Comparison of ENCODE assay signal across 23 cellular contexts in genomic region chr15:25183581-25184330, GRCh38.
DNase-seq lines count a peak whose midpoint lies in the region; ATAC-seq, FAIRE-seq and TF ChIP-seq lines count a peak whose summit lies in the region.
"Had no signal": no experiment of that assay in that cellular context is flagged by ENCODE, and none has a peak within 500 bp of the region (broad histone marks: within the 10 kb centered on the region; RNA-seq: fewer than 3 reads in every experiment).

No MANE protein-coding gene starts in this region.

- H3K27me3 ChIP-seq in right lobe of liver (no peaks in the 10 kb centered on the region), HepG2 (ENCODE audit: control insufficient read depth in 1 of 2, insufficient read depth in 2 of 2, low read length in 2 of 2) (no peaks in the 10 kb centered on the region), right cardiac atrium (ENCODE audit: control insufficient read depth, insufficient read depth) (no peaks in the 10 kb centered on the region), pancreas (no peaks in the 10 kb centered on the region), esophagus muscularis mucosa (no peaks in the 10 kb centered on the region)
- H3K27me3 ChIP-seq: uterus had no signal

- TF ChIP-seq POLR2A in right lobe of liver (IDR thresholded peaks at IDR 0.05), result no peak
- no peak for TF ChIP-seq POLR2A in HepG2 (IDR thresholded peaks at IDR 0.05; ENCODE audit: insufficient read depth in 1 of 2, low read depth in 2 of 2, low read length in 2 of 2)
- no peak for TF ChIP-seq POLR2A in esophagus muscularis mucosa (IDR thresholded peaks at IDR 0.05; ENCODE audit: low read depth)

- H3K79me2 ChIP-seq in HepG2 (ENCODE audit: insufficient read depth, low read length), result no peaks in the 10 kb centered on the region

- POLR2A ChIA-PET in HepG2 (lab: Yijun Ruan, JAX), result no interaction called here

- BruUV-seq in HepG2 (replicated peaks; lab: Mats Ljungman, UMichigan), result no TSS peak

- H3K4me2 ChIP-seq in HepG2 (ENCODE audit: low read depth, low read length), result no peak overlapping the region
- H3K4me2 ChIP-seq: SK-N-SH, smooth muscle cell had no signal

- H3K4me1 ChIP-seq in right lobe of liver, result no peaks in the 10 kb centered on the region
- H3K4me1 ChIP-seq in HepG2 (ENCODE audit: insufficient read depth, low read length), result no peaks in the 10 kb centered on the region
- H3K4me1 ChIP-seq in right cardiac atrium (ENCODE audit: control insufficient read depth, insufficient read depth, low read length), result no peaks in the 10 kb centered on the region
- no peaks in the 10 kb centered on the region for H3K4me1 ChIP-seq in pancreas
- no peaks in the 10 kb centered on the region for H3K4me1 ChIP-seq in esophagus muscularis mucosa
- H3K4me1 ChIP-seq: uterus had no signal

- H3K9ac ChIP-seq in HepG2 (ENCODE audit: insufficient read depth, low read depth, low read length), result no peak overlapping the region
- H3K9ac ChIP-seq: SK-N-SH had no signal

- TF ChIP-seq RAD21 in HepG2 (CRISPR knock-in tag; IDR thresholded peaks at IDR 0.05), result no peak

- DNase-seq in right lobe of liver, result peak; percentile 7 to 39 (median 21)
- no peak for DNase-seq in HepG2 (ENCODE audit: low spot score)
- peak in 2 of 3 donors; percentile 2 to 15 for DNase-seq in right cardiac atrium
- peak in 4 of 6 donors; percentile 6 to 44 (median 20) for DNase-seq in pancreas
- no peak for DNase-seq in CD1c-positive myeloid dendritic cell (ENCODE audit: extremely low spot score)
- DNase-seq in NCI-H1436 treated with DMSO at 0.1 percent for 48 hours (lab: John Stamatoyannopoulos, UW), result no peak
- DNase-seq in esophagus muscularis mucosa (ENCODE audit: extremely low spot score), result no peak
- DNase-seq: activated CD4-positive, alpha-beta T cell treated with anti-CD3 and anti-CD28 coated beads for 4 hours; activated CD8-positive, alpha-beta memory T cell treated with anti-CD3 and anti-CD28 coated beads for 24 hours; activated T-cell treated with anti-CD3 and anti-CD28 coated beads, Interleukin-2, amount 50 U/mL, for 72 hours; C1 segment of cervical spinal cord; central memory CD4-positive, alpha-beta T cell; H7; NCI-H1048; NCI-H187 treated with DMSO at 0.1 percent for 48 hours; NCI-H69; nephron progenitor cell; SK-N-SH had no signal

- no peak for TF ChIP-seq EP300 in HepG2 (IDR thresholded peaks at IDR 0.05; ENCODE audit: low read depth in 2 of 2, low read length in 2 of 2)
- TF ChIP-seq EP300 in HepG2 (CRISPR knock-in tag; IDR thresholded peaks at IDR 0.05; ENCODE audit: borderline replicate concordance), result no peak
- no peak for TF ChIP-seq EP300 in esophagus muscularis mucosa (IDR thresholded peaks at IDR 0.05)

- H3K4me3 ChIP-seq in right lobe of liver (no peak overlapping the region), HepG2 (replicated peaks in 1 of 3; ENCODE audit: insufficient read depth in 1 of 3, low read depth in 2 of 3, low read length in 3 of 3) (no peak overlapping the region), right cardiac atrium (ENCODE audit: low read length) (no peak overlapping the region), pancreas (no peak overlapping the region), esophagus muscularis mucosa (no peak overlapping the region)
- H3K4me3 ChIP-seq: GM12878, smooth muscle cell, uterus had no signal

- no peak for TF ChIP-seq CTCF in right lobe of liver (IDR thresholded peaks at IDR 0.05)
- TF ChIP-seq CTCF in HepG2 (CRISPR knock-in tag; IDR thresholded peaks at IDR 0.05), result no peak
- TF ChIP-seq CTCF in pancreas (IDR thresholded peaks at IDR 0.05), result no peak
- no peak for TF ChIP-seq CTCF in esophagus muscularis mucosa (IDR thresholded peaks at IDR 0.05)

- CTCF ChIA-PET in HepG2 (lab: Yijun Ruan, JAX; ENCODE audit: low intra/inter-chr PET ratio, low total read pairs), result no interaction called here

- no peak overlapping the region for H2AFZ ChIP-seq in HepG2 (ENCODE audit: low read length)

- ATAC-seq in right lobe of liver (no peak), HepG2 (no peak), right cardiac atrium (no peak), pancreas (no peak)
- ATAC-seq: activated T-cell treated with anti-CD3 and anti-CD28 coated beads, Interleukin-2, amount 50 U/mL, for 72 hours; GM12878; stimulated activated effector memory CD8-positive, alpha-beta T cell treated with anti-CD3 and anti-CD28 coated beads, Interleukin-12 subunit alpha, Interleukin-12 subunit beta, amount 100 ng/mL, for 72 hours had no signal

- intact Hi-C loops in right lobe of liver (cut with DNase I), result no loop called here
- intact Hi-C loops in HepG2 (cut with micrococcal nuclease; ENCODE audit: unreplicated experiment), result no loop called here
- intact Hi-C loops in right cardiac atrium (cut with DNase I), result no loop called here
- intact Hi-C loops in pancreas (cut with DNase I), result no loop called here
- intact Hi-C loops in esophagus muscularis mucosa (cut with DNase I), result no loop called here

- H4K20me1 ChIP-seq in HepG2 (ENCODE audit: insufficient read depth, low read length), result no peaks in the 10 kb centered on the region

- in situ Hi-C loops in HepG2 (cut with HindIII; ENCODE audit: extremely low pct_ligation_motif_present, low pct_unique_long_range_greater_than_20kb), result no loop called here

- H3K27ac ChIP-seq in right lobe of liver (no peak overlapping the region), HepG2 (ENCODE audit: extremely low read length, insufficient read depth, low read length) (no peak overlapping the region), right cardiac atrium (ENCODE audit: low read length) (no peak overlapping the region), pancreas (no peak overlapping the region), esophagus muscularis mucosa (replicated peaks in 1 of 4) (no peak overlapping the region)
- H3K27ac ChIP-seq: uterus had no signal

- no peak for FAIRE-seq in HepG2 (lab: Jason Lieb, UNC)
- FAIRE-seq in pancreas (lab: Jason Lieb, UNC), result no peak
- FAIRE-seq: astrocyte, GM12878 had no signal

- H3K9me3 ChIP-seq in right lobe of liver, result no peaks in the 10 kb centered on the region
- H3K9me3 ChIP-seq in HepG2 (ENCODE audit: low read length), result peaks cover 99% of the 10 kb centered on the region
- H3K9me3 ChIP-seq in right cardiac atrium (ENCODE audit: control insufficient read depth, low read length), result no peaks in the 10 kb centered on the region
- H3K9me3 ChIP-seq in pancreas, result no peaks in the 10 kb centered on the region
- peaks cover 0 to 52% (median 16%) of the 10 kb centered on the region in 4 donors for H3K9me3 ChIP-seq in esophagus muscularis mucosa
- H3K9me3 ChIP-seq: SK-N-SH, uterus had no signal

- WGBS in right lobe of liver (ENCODE audit: insufficient coverage, low coverage, low lambda C conversion rate, missing lambda C conversion rate), result no CpG with 5 or more reads among the region's 10 CpGs
- WGBS in HepG2 (ENCODE audit: low lambda C conversion rate), result 32% methylated on average over 4 of the region's 10 CpGs
- 72% methylated on average over 10 of the region's 10 CpGs for WGBS in right cardiac atrium
- 60 to 72% methylated on average over 10 of the region's 10 CpGs for WGBS in pancreas, 2 donors
- 74% methylated on average over 5 of the region's 10 CpGs for WGBS in esophagus muscularis mucosa

- H3K36me3 ChIP-seq in right lobe of liver (no peaks in the 10 kb centered on the region), HepG2 (replicated peaks in 1 of 2; ENCODE audit: control insufficient read depth in 1 of 2, insufficient read depth in 2 of 2, low read length in 2 of 2) (no peaks in the 10 kb centered on the region), pancreas (no peaks in the 10 kb centered on the region), esophagus muscularis mucosa (no peaks in the 10 kb centered on the region)
- H3K36me3 ChIP-seq: uterus had no signal

TF ChIP-seq in HepG2, 621 proteins besides CTCF, POLR2A, EP300 and RAD21:
- TF ChIP-seq MYNN (CRISPR knock-in tag; IDR thresholded peaks at IDR 0.05; ENCODE audit: low read depth), result no peak
- no peak for TF ChIP-seq CBX5 (CRISPR knock-in tag; IDR thresholded peaks at IDR 0.05; ENCODE audit: borderline replicate concordance)
- TF ChIP-seq ZNF639 (CRISPR knock-in tag; conservative IDR thresholded peaks at IDR 0.05), result no peak
- no peak for TF ChIP-seq NR1H2 (CRISPR knock-in tag; IDR thresholded peaks at IDR 0.05; ENCODE audit: borderline replicate concordance, low read depth)
- TF ChIP-seq ELF1 (CRISPR knock-in tag; IDR thresholded peaks at IDR 0.05), result no peak
- TF ChIP-seq ZNF317 (CRISPR knock-in tag; IDR thresholded peaks at IDR 0.05), result no peak
- TF ChIP-seq ZNF484 (CRISPR knock-in tag; IDR thresholded peaks at IDR 0.05; ENCODE audit: borderline replicate concordance, low read depth), result no peak
- no peak for TF ChIP-seq TCF7 (IDR thresholded peaks at IDR 0.05; ENCODE audit: low read depth)
- TF ChIP-seq ZNF691 (CRISPR knock-in tag; IDR thresholded peaks at IDR 0.05; ENCODE audit: borderline replicate concordance, low read depth), result no peak
- TF ChIP-seq CENPX (CRISPR knock-in tag; IDR thresholded peaks at IDR 0.05), result no peak
TF ChIP-seq in HepG2: peak in this region for 0.

Comparison
In these comparisons a context has a peak if more than half of its experiments do, and no peak if none do; other contexts are left out.
1. DNase-seq: peak in right lobe of liver (3 of 3), right cardiac atrium (2 of 3) and pancreas (4 of 6); none in HepG2 (single experiment), CD1c-positive myeloid dendritic cell (single experiment), NCI-H1436 treated with DMSO at 0.1 percent for 48 hours (single experiment) and esophagus muscularis mucosa (single experiment).